12 cellular contexts compared by ENCODE assay signal in genomic region chr11:105057432-105057831, GRCh38. TPM values are rescaled to one million over a fixed set of nuclear protein-coding genes. Genes with fewer than 3 reads are reported as not detected.
"Had no signal": no experiment of that assay in that cellular context is flagged by ENCODE, and none has a peak within 500 bp of the region (broad histone marks: within the 10 kb centered on the region; RNA-seq: fewer than 3 reads in every experiment).

No MANE protein-coding gene starts in this region.

- H3K27ac ChIP-seq: GM23248 had no signal

- H3K4me1 ChIP-seq: HAP-1 had no signal

- H3K4me3 ChIP-seq: GM23248, GM23338, HAP-1 had no signal

- H3K9me3 ChIP-seq: HAP-1 had no signal

- H3K36me3 ChIP-seq: HAP-1 had no signal

- H2AFZ ChIP-seq: GM23248 had no signal

- H3K4me2 ChIP-seq: GM23338 had no signal

- H3K9ac ChIP-seq: GM23248 had no signal

- ATAC-seq: GM23338, HCT116 had no signal

- DNase-seq: GM23248, GOT3, H7, H9, HCEC 1CT, HFFc6 had no signal

- FAIRE-seq: H1, H54 had no signal

RNA-seq across cellular contexts. Expression of gene CARD16, which starts 12.3 kb away (rescaled TPM):
- total RNA-seq: GM23248, GM23338, H1, H7, H9 had no signal
- polyA plus RNA-seq: GM23248, GM23338, H1 had no signal

RNA-seq across cellular contexts. Expression of gene CASP1, which starts 22.5 kb away (rescaled TPM):
- total RNA-seq: H1, H7, H9 had no signal
- polyA plus RNA-seq: GM23338, H1 had no signal

RNA-seq across cellular contexts. Expression of gene CASP5, which starts 34.5 kb away (rescaled TPM):
- total RNA-seq: GM23248, GM23338, H1, H4, H7, H9, HFFc6 had no signal
- polyA plus RNA-seq: GM23248, GM23338, H1 had no signal
